Comparison of ENCODE assay signal across 1 cellular context in genomic region chrX:153689654-153690465, GRCh38.
TF ChIP-seq lines count a peak whose summit lies in the region.

No MANE protein-coding gene starts in this region.

TF ChIP-seq in GM12891, 5 proteins besides CTCF, POLR2A, EP300 and RAD21 (continued from another document):
- no peak for TF ChIP-seq SPI1 (IDR thresholded peaks at IDR 0.05; ENCODE audit: low read depth, low read length)
- TF ChIP-seq TAF1 (IDR thresholded peaks at IDR 0.05; ENCODE audit: low read depth, low read length), result no peak
- TF ChIP-seq PAX5 (IDR thresholded peaks at IDR 0.05; ENCODE audit: insufficient read depth, low read length, severe bottlenecking), result no peak
- TF ChIP-seq POU2F2 (IDR thresholded peaks at IDR 0.05; ENCODE audit: low read depth, low read length), result no peak
